In the genomic region with DNA sequence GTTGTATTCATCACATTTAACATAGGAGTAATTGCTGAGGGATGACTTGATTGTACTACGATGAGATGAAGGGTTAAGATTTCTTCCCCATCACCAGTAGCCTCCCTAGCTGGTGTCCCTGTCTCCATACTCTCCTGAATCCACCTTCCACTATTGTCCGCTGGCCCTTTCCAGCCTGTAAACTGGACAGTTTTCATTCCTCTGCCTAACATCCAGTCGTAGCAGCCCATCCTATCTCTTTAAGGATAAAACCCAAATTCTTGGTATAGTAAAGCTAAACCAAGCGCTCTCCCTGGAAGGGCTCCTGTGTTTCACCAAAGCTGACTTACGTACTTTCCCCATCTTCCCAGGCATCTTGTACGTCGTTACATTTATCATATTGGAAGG, we compare ENCODE assay signal across 1 cellular context.
TF ChIP-seq lines count a peak whose summit lies in the region.

No MANE protein-coding gene starts in this region.

TF ChIP-seq in HEK293, 187 proteins besides CTCF, POLR2A, EP300 and RAD21 (continued from another document):
- TF ChIP-seq, protein P1, sequence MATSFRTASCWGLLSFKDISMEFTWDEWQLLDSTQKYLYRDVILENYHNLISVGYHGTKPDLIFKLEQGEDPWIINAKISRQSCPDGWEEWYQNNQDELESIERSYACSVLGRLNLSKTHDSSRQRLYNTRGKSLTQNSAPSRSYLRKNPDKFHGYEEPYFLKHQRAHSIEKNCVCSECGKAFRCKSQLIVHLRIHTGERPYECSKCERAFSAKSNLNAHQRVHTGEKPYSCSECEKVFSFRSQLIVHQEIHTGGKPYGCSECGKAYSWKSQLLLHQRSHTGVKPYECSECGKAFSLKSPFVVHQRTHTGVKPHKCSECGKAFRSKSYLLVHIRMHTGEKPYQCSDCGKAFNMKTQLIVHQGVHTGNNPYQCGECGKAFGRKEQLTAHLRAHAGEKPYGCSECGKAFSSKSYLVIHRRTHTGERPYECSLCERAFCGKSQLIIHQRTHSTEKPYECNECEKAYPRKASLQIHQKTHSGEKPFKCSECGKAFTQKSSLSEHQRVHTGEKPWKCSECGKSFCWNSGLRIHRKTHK (tag by site-specific recombination; IDR thresholded peaks at IDR 0.05) = no peak
- TF ChIP-seq ZXDB (tag by site-specific recombination; IDR thresholded peaks at IDR 0.05) (0 out of 2 replicates have a peak, but pooled peaks have one; percentile 14), ZNF510 (tag by site-specific recombination; IDR thresholded peaks at IDR 0.05; ENCODE audit: insufficient replicate concordance) (no peak), ZNF23 (tag by site-specific recombination; IDR thresholded peaks at IDR 0.05; ENCODE audit: borderline replicate concordance) (no peak)
TF ChIP-seq in HEK293: peak in this region for 19.
